ENCODE assay signal across 8 cellular contexts in genomic region chr15:70526221-70526973, GRCh38.
DNase-seq lines count a peak whose midpoint lies in the region; ATAC-seq and TF ChIP-seq lines count a peak whose summit lies in the region.

No MANE protein-coding gene starts in this region.

- peaks cover 3% of the 10 kb centered on the region for H3K9me3 Mint-ChIP-seq in activated CD8-positive, alpha-beta memory T cell treated with anti-CD3 and anti-CD28 coated beads, Interleukin-2, amount 10 ng/mL, durations not matched to agents 7 days and 5 days (ENCODE audit: low read depth)

- DNase-seq in GM12865 (ENCODE audit: low read depth), result peak; percentile 47
- DNase-seq in NCI-H187 treated with DMSO at 0.1 percent for 48 hours (lab: John Stamatoyannopoulos, UW), result peak; percentile 84
- peak; percentile 67 for DNase-seq in activated CD8-positive, alpha-beta memory T cell treated with anti-CD3 and anti-CD28 coated beads, Interleukin-2, amount 10 ng/mL, durations not matched to agents 7 days and 5 days
- DNase-seq in mucosa of gallbladder (ENCODE audit: low spot score), result peak; percentile 9
- DNase-seq in NK-92 (lab: John Stamatoyannopoulos, UW; ENCODE audit: unreplicated experiment), result no peak
- no peak for DNase-seq in activated effector memory CD4-positive, alpha-beta T cell treated with anti-CD3 and anti-CD28 coated beads, Interleukin-2, amount 50 U/mL, for 16 hours
- no peak for DNase-seq in posterior vena cava (ENCODE audit: low spot score)
- no peak for DNase-seq in anterior cingulate cortex (lab: John Stamatoyannopoulos, UW)

- H3K27ac Mint-ChIP-seq in activated CD8-positive, alpha-beta memory T cell treated with anti-CD3 and anti-CD28 coated beads, Interleukin-2, amount 10 ng/mL, durations not matched to agents 7 days and 5 days, result peak overlapping the region; percentile 50

- peaks cover 9% of the 10 kb centered on the region for H3K36me3 Mint-ChIP-seq in activated CD8-positive, alpha-beta memory T cell treated with anti-CD3 and anti-CD28 coated beads, Interleukin-2, amount 10 ng/mL, durations not matched to agents 7 days and 5 days

- ATAC-seq in activated CD8-positive, alpha-beta memory T cell treated with anti-CD3 and anti-CD28 coated beads, Interleukin-2, amount 10 ng/mL, durations not matched to agents 7 days and 5 days, result peak; percentile 43

- intact Hi-C loops in posterior vena cava (cut with DNase I), result no loop called here

- no peak overlapping the region for H3K4me3 ChIP-seq in GM12865 (ENCODE audit: low read depth, low read length)

- TF ChIP-seq CTCF in GM12865 (IDR thresholded peaks at IDR 0.05; ENCODE audit: insufficient read depth, low read depth, low read length, missing control alignments), result no peak

- H3K4me1 Mint-ChIP-seq in activated CD8-positive, alpha-beta memory T cell treated with anti-CD3 and anti-CD28 coated beads, Interleukin-2, amount 10 ng/mL, durations not matched to agents 7 days and 5 days, result peaks cover 39% of the 10 kb centered on the region

- CTCF ChIA-PET in activated CD8-positive, alpha-beta memory T cell treated with anti-CD3 and anti-CD28 coated beads, Interleukin-2, amount 10 ng/mL, durations not matched to agents 7 days and 5 days (lab: Charles Lee), result interaction anchor here (0.9 to 2.7 kb wide), 7 partner anchors 9 to 434 kb away, joined by 3 to 16 read pairs (median 3); no protein-coding TSS in a partner anchor

- peak overlapping the region; percentile 27 for H3K4me3 Mint-ChIP-seq in activated CD8-positive, alpha-beta memory T cell treated with anti-CD3 and anti-CD28 coated beads, Interleukin-2, amount 10 ng/mL, durations not matched to agents 7 days and 5 days

- peaks cover 12% of the 10 kb centered on the region for H3K27me3 Mint-ChIP-seq in activated CD8-positive, alpha-beta memory T cell treated with anti-CD3 and anti-CD28 coated beads, Interleukin-2, amount 10 ng/mL, durations not matched to agents 7 days and 5 days

Comparison
In these comparisons a context has a peak if more than half of its experiments do, and no peak if none do; other contexts are left out.
1. DNase-seq: peak in GM12865 (single experiment), NCI-H187 treated with DMSO at 0.1 percent for 48 hours (single experiment), activated CD8-positive, alpha-beta memory T cell treated with anti-CD3 and anti-CD28 coated beads, Interleukin-2, amount 10 ng/mL, durations not matched to agents 7 days and 5 days (single experiment) and mucosa of gallbladder (single experiment); none in NK-92 (single experiment), activated effector memory CD4-positive, alpha-beta T cell treated with anti-CD3 and anti-CD28 coated beads, Interleukin-2, amount 50 U/mL, for 16 hours (single experiment), posterior vena cava (single experiment) and anterior cingulate cortex (0 of 58).